Comparison of ENCODE assay signal across 1 cellular context in the genomic region with DNA sequence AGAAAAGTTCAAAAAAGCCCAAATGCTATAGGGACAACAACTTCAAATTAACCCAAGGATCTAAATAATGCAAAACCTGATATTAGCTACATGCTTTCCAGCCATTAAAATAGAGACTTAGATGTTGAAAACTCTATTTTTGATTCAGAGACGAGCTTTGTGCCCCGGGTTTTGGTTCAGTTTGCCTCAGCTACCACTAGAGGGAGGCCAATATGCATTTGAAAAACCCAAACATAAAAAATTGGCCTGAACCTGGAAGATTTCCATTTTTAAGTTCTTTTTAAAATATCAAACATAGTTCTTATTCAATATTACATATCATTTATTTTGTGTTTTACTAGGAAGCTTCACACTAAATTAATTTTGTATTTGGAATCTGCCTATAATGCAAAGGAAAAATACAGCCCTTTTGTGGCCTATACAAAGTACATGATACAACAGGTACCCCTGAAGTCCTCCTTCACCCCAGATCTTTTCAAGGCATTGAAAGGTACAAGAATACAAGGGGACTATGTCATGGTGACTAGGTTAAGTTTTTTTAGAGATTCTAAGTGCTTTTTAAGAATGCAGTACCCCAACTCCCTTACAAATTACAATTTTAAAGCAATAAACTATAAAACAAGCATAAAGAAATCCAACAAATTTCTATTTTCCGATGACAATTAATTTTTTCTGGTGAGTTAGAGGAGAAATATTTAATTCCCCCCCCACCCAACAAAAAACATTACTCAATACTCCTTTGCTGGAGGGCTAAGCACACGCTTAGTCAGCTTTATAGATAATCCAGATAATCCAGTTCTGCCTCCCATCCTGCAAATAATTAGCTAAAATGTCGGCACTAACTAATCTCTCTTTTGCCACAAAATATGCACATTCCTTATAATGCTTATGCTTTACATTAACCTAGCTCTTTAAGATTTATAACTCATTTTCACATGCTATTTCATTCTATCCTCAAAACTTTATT.
TF ChIP-seq lines count a peak whose summit lies in the region.

No MANE protein-coding gene starts in this region.

TF ChIP-seq in GM12878, 131 proteins besides CTCF, POLR2A, EP300 and RAD21 (continued from another document):
- TF ChIP-seq, protein P1, sequence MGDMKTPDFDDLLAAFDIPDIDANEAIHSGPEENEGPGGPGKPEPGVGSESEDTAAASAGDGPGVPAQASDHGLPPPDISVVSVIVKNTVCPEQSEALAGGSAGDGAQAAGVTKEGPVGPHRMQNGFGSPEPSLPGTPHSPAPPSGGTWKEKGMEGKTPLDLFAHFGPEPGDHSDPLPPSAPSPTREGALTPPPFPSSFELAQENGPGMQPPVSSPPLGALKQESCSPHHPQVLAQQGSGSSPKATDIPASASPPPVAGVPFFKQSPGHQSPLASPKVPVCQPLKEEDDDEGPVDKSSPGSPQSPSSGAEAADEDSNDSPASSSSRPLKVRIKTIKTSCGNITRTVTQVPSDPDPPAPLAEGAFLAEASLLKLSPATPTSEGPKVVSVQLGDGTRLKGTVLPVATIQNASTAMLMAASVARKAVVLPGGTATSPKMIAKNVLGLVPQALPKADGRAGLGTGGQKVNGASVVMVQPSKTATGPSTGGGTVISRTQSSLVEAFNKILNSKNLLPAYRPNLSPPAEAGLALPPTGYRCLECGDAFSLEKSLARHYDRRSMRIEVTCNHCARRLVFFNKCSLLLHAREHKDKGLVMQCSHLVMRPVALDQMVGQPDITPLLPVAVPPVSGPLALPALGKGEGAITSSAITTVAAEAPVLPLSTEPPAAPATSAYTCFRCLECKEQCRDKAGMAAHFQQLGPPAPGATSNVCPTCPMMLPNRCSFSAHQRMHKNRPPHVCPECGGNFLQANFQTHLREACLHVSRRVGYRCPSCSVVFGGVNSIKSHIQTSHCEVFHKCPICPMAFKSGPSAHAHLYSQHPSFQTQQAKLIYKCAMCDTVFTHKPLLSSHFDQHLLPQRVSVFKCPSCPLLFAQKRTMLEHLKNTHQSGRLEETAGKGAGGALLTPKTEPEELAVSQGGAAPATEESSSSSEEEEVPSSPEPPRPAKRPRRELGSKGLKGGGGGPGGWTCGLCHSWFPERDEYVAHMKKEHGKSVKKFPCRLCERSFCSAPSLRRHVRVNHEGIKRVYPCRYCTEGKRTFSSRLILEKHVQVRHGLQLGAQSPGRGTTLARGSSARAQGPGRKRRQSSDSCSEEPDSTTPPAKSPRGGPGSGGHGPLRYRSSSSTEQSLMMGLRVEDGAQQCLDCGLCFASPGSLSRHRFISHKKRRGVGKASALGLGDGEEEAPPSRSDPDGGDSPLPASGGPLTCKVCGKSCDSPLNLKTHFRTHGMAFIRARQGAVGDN (IDR thresholded peaks at IDR 0.05), result no peak
- no peak for TF ChIP-seq BRCA1 (IDR thresholded peaks at IDR 0.05; ENCODE audit: low read depth, low read length)
- no peak for TF ChIP-seq MYC (IDR thresholded peaks at IDR 0.05; ENCODE audit: insufficient read depth, insufficient read length, insufficient replicate concordance, low read length, severe bottlenecking)
- TF ChIP-seq CBFB (IDR thresholded peaks at IDR 0.05; ENCODE audit: low read depth), result no peak
- TF ChIP-seq, protein P2, sequence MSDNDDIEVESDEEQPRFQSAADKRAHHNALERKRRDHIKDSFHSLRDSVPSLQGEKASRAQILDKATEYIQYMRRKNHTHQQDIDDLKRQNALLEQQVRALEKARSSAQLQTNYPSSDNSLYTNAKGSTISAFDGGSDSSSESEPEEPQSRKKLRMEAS (IDR thresholded peaks at IDR 0.05; ENCODE audit: low read depth, low read length), result no peak
- TF ChIP-seq STAT3 (IDR thresholded peaks at IDR 0.05; ENCODE audit: low read depth, low read length), result no peak
- TF ChIP-seq PAX8 (IDR thresholded peaks at IDR 0.05), result no peak
- TF ChIP-seq GABPA (IDR thresholded peaks at IDR 0.05; ENCODE audit: low read depth), result no peak
- no peak for TF ChIP-seq ATF7 (IDR thresholded peaks at IDR 0.05; ENCODE audit: low read depth)
- TF ChIP-seq CHD1 (IDR thresholded peaks at IDR 0.05; ENCODE audit: low read depth, low read length), result no peak
- peak; percentile 24; the same call in 1 of the 2 replicates for TF ChIP-seq FOXM1 (IDR thresholded peaks at IDR 0.05; ENCODE audit: low read depth, low read length)
- TF ChIP-seq RUNX3 (IDR thresholded peaks at IDR 0.05; ENCODE audit: low read length), result peak; percentile 9; the same call in 1 of the 2 replicates
- 0 out of 2 replicates have a peak, but pooled peaks have one; percentile 31 for TF ChIP-seq ZNF384 (IDR thresholded peaks at IDR 0.05; ENCODE audit: borderline replicate concordance, low read depth, low read length)
- TF ChIP-seq KDM1A (IDR thresholded peaks at IDR 0.05; ENCODE audit: borderline replicate concordance), result no peak
- TF ChIP-seq TCF7 (IDR thresholded peaks at IDR 0.05; ENCODE audit: borderline replicate concordance), result no peak
- 0 out of 2 replicates have a peak, but pooled peaks have one; percentile 44 for TF ChIP-seq YY1 (IDR thresholded peaks at IDR 0.05; ENCODE audit: low read depth, low read length)
- no peak for TF ChIP-seq RBBP5 (conservative IDR thresholded peaks at IDR 0.05)
- TF ChIP-seq CBX3 (IDR thresholded peaks at IDR 0.05; ENCODE audit: borderline replicate concordance, low read depth), result no peak
- no peak for TF ChIP-seq MXI1 (IDR thresholded peaks at IDR 0.05; ENCODE audit: low read depth, low read length)
